In the genomic region with DNA sequence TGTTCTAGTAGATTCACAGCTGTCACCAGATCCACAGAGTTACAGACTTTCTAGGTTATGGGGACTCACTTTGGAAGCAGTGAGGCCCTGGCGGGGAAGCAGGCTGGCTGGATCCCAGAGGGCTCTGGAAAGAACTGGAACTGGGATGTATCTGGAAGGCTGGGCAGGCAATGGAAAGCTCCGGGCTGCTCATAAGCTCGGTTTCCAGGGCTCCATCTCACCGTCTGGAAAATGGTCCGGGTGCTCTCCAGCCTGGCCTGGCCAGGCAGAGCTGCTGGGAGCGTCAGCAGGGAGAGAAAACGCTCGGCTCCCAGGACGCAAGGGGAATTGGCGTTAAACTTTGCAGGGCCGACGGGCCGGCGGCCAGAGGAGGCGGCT, we compare ENCODE assay signal across 2 cellular contexts.
A peak's percentile ranks its signal among the peaks of the same experiment; 100 is the strongest.
TF ChIP-seq lines count a peak whose summit lies in the region.

No MANE protein-coding gene starts in this region.

TF ChIP-seq in HepG2, 621 proteins besides CTCF, POLR2A, EP300 and RAD21 (continued from another document):
- TF ChIP-seq EZH2 (conservative IDR thresholded peaks at IDR 0.05; ENCODE audit: low read depth, low read length) = 0 out of 2 replicates have a peak, but pooled peaks have one; percentile 44
TF ChIP-seq in HepG2: peak in this region for 1.

TF ChIP-seq in neural cell, 6 proteins besides CTCF, POLR2A, EP300 and RAD21 (continued from another document):
- TF ChIP-seq, protein P1, sequence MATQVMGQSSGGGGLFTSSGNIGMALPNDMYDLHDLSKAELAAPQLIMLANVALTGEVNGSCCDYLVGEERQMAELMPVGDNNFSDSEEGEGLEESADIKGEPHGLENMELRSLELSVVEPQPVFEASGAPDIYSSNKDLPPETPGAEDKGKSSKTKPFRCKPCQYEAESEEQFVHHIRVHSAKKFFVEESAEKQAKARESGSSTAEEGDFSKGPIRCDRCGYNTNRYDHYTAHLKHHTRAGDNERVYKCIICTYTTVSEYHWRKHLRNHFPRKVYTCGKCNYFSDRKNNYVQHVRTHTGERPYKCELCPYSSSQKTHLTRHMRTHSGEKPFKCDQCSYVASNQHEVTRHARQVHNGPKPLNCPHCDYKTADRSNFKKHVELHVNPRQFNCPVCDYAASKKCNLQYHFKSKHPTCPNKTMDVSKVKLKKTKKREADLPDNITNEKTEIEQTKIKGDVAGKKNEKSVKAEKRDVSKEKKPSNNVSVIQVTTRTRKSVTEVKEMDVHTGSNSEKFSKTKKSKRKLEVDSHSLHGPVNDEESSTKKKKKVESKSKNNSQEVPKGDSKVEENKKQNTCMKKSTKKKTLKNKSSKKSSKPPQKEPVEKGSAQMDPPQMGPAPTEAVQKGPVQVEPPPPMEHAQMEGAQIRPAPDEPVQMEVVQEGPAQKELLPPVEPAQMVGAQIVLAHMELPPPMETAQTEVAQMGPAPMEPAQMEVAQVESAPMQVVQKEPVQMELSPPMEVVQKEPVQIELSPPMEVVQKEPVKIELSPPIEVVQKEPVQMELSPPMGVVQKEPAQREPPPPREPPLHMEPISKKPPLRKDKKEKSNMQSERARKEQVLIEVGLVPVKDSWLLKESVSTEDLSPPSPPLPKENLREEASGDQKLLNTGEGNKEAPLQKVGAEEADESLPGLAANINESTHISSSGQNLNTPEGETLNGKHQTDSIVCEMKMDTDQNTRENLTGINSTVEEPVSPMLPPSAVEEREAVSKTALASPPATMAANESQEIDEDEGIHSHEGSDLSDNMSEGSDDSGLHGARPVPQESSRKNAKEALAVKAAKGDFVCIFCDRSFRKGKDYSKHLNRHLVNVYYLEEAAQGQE (IDR thresholded peaks at IDR 0.05; ENCODE audit: borderline replicate concordance) = no peak
- no peak for TF ChIP-seq POLR2AphosphoS5 (IDR thresholded peaks at IDR 0.05)
- no peak for TF ChIP-seq MXI1 (conservative IDR thresholded peaks at IDR 0.05; ENCODE audit: poor library complexity, severe bottlenecking)
- TF ChIP-seq TAF1 (IDR thresholded peaks at IDR 0.05; ENCODE audit: low read depth) = no peak
